24 cellular contexts compared by ENCODE assay signal in the genomic region with DNA sequence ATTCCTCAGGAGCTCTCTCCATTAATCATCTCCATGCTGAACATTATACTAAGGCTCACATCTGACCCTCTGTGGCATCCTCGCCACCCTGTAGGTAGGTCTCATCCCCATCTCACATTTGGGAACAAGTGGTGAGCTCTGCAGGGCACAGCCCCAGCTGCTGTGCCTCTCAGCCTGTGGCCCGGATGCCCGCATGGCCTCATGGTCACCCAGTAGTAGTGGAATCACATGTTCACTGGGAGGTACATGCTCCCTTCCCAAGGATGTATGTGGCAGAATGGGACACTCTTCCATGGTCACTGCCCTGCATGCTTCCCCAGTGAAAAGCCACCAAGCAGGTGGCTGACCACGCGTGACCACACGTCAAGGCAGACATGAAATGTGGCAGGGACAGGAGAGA. TPM values are rescaled to one million over a fixed set of nuclear protein-coding genes. Genes with fewer than 3 reads are reported as not detected.
DNase-seq lines count a peak whose midpoint lies in the region; ATAC-seq and TF ChIP-seq lines count a peak whose summit lies in the region.
"Had no signal": no experiment of that assay in that cellular context is flagged by ENCODE, and none has a peak within 500 bp of the region (broad histone marks: within the 10 kb centered on the region; RNA-seq: fewer than 3 reads in every experiment).

No MANE protein-coding gene starts in this region.

- TF ChIP-seq CTCF in natural killer cell (IDR thresholded peaks at IDR 0.05) (no peak), dorsolateral prefrontal cortex (IDR thresholded peaks at IDR 0.05 in 54 of 56, conservative IDR thresholded peaks at IDR 0.05 in 2 of 56; ENCODE audit: low read depth in 1 of 56, partially characterized antibody in 56 of 56) (no peak), prostate gland (IDR thresholded peaks at IDR 0.05) (no peak)

- H3K36me3 Mint-ChIP-seq in natural killer cell = no peaks in the 10 kb centered on the region
- no peaks in the 10 kb centered on the region for H3K36me3 Mint-ChIP-seq in natural killer cell treated with Interleukin-12 subunit alpha and Interleukin-12 subunit beta and Interleukin-15 and Interleukin-18, amount 100 ng/mL, for 72 hours
- H3K36me3 Mint-ChIP-seq: WTC11 had no signal

- H3K27me3 Mint-ChIP-seq in natural killer cell (ENCODE audit: low read depth in 2 of 2) = no peaks in the 10 kb centered on the region
- no peaks in the 10 kb centered on the region for H3K27me3 Mint-ChIP-seq in natural killer cell treated with Interleukin-12 subunit alpha and Interleukin-12 subunit beta and Interleukin-15 and Interleukin-18, amount 100 ng/mL, for 72 hours
- H3K27me3 Mint-ChIP-seq: activated T-cell treated with anti-CD3 and anti-CD28 coated beads, Interleukin-2, amount 50 U/mL, for 24 hours; CD4-positive, alpha-beta memory T cell; stimulated activated memory B cell treated with anti-CD40 and anti-IgM and Interleukin-4, amounts not matched to agents 10 μg/mL and 1 μg/mL and 100 μg/mL, for 72 hours had no signal

- H3K4me1 Mint-ChIP-seq in natural killer cell = peaks cover 37 to 43% of the 10 kb centered on the region in 2 donors
- peaks cover 14 to 27% of the 10 kb centered on the region in 2 donors for H3K4me1 Mint-ChIP-seq in natural killer cell treated with Interleukin-12 subunit alpha and Interleukin-12 subunit beta and Interleukin-15 and Interleukin-18, amount 100 ng/mL, for 72 hours (ENCODE audit: low read depth in 2 of 2)

- H3K4me1 ChIP-seq in prostate gland (replicated peaks) = peaks cover 13% of the 10 kb centered on the region
- H3K4me1 ChIP-seq: A549, adrenal gland had no signal

- no peaks in the 10 kb centered on the region for H3K36me3 ChIP-seq in prostate gland
- H3K36me3 ChIP-seq: brain microvascular endothelial cell had no signal

- no peak overlapping the region for H3K4me3 Mint-ChIP-seq in natural killer cell
- H3K4me3 Mint-ChIP-seq in natural killer cell treated with Interleukin-12 subunit alpha and Interleukin-12 subunit beta and Interleukin-15 and Interleukin-18, amount 100 ng/mL, for 72 hours = no peak overlapping the region
- H3K4me3 Mint-ChIP-seq: activated T-cell treated with anti-CD3 and anti-CD28 coated beads, Interleukin-2, amount 50 U/mL, for 24 hours; CD4-positive, alpha-beta memory T cell; stimulated activated memory B cell treated with anti-CD40 and anti-IgM and Interleukin-4, amounts not matched to agents 10 μg/mL and 1 μg/mL and 100 μg/mL, for 72 hours; WTC11 had no signal

- no peaks in the 10 kb centered on the region for H3K9me3 ChIP-seq in prostate gland
- H3K9me3 ChIP-seq: A549, adrenal gland, left ventricle myocardium inferior, neutrophil had no signal

- WGBS in prostate gland = 99% methylated on average over 6 of the region's 6 CpGs

- intact Hi-C loops in natural killer cell (cut with micrococcal nuclease) (no loop called here), dorsolateral prefrontal cortex (cut with DNase I) (no loop called here), prostate gland (cut with DNase I) (no loop called here)

- no peak for TF ChIP-seq POLR2A in prostate gland (IDR thresholded peaks at IDR 0.05)

- no peak overlapping the region for H3K27ac ChIP-seq in dorsolateral prefrontal cortex
- H3K27ac ChIP-seq in prostate gland = peak overlapping the region; percentile 60 to 83
- H3K27ac ChIP-seq: A549, adrenal gland, brain microvascular endothelial cell, left ventricle myocardium inferior, neutrophil had no signal

- H3K27ac Mint-ChIP-seq in natural killer cell = peak overlapping the region; percentile 75 to 85
- H3K27ac Mint-ChIP-seq in natural killer cell treated with Interleukin-12 subunit alpha and Interleukin-12 subunit beta and Interleukin-15 and Interleukin-18, amount 100 ng/mL, for 72 hours = peak overlapping the region in 1 of 2 donors; percentile 56
- H3K27ac Mint-ChIP-seq: activated T-cell treated with anti-CD3 and anti-CD28 coated beads, Interleukin-2, amount 50 U/mL, for 24 hours; stimulated activated memory B cell treated with anti-CD40 and anti-IgM and Interleukin-4, amounts not matched to agents 10 μg/mL and 1 μg/mL and 100 μg/mL, for 72 hours; WTC11 had no signal

- H3K27me3 ChIP-seq in dorsolateral prefrontal cortex = no peaks in the 10 kb centered on the region
- H3K27me3 ChIP-seq in prostate gland (replicated peaks; ENCODE audit: insufficient read depth) = no peaks in the 10 kb centered on the region
- H3K27me3 ChIP-seq: adrenal gland, brain microvascular endothelial cell, neutrophil had no signal

- H3K9me3 Mint-ChIP-seq in natural killer cell = no peaks in the 10 kb centered on the region
- H3K9me3 Mint-ChIP-seq in natural killer cell treated with Interleukin-12 subunit alpha and Interleukin-12 subunit beta and Interleukin-15 and Interleukin-18, amount 100 ng/mL, for 72 hours = no peaks in the 10 kb centered on the region
- H3K9me3 Mint-ChIP-seq: activated T-cell treated with anti-CD3 and anti-CD28 coated beads, Interleukin-2, amount 50 U/mL, for 24 hours; CD4-positive, alpha-beta memory T cell; stimulated activated memory B cell treated with anti-CD40 and anti-IgM and Interleukin-4, amounts not matched to agents 10 μg/mL and 1 μg/mL and 100 μg/mL, for 72 hours; WTC11 had no signal

- no peak for DNase-seq in natural killer cell
- DNase-seq in natural killer cell treated with Interleukin-12 subunit alpha and Interleukin-12 subunit beta and Interleukin-15 and Interleukin-18, amount 100 ng/mL, for 72 hours (ENCODE audit: low spot score) = no peak
- peak in 6 of 10 donors; percentile 5 to 21 (median 16) for DNase-seq in dorsolateral prefrontal cortex
- DNase-seq in prostate gland (ENCODE audit: low spot score) = no peak
- DNase-seq in globus pallidus (ENCODE audit: low spot score) = no peak
- no peak for DNase-seq in activated CD4-positive, CD25-positive, alpha-beta regulatory T cell treated with anti-CD3 and anti-CD28 coated beads, Interleukin-2, amount 50 U/mL, for 72 hours
- no peak for DNase-seq in GM19238 (ENCODE audit: insufficient read length, low spot score)
- DNase-seq in NCI-H1105 treated with DMSO at 0.1 percent for 48 hours (lab: John Stamatoyannopoulos, UW) = no peak
- DNase-seq: activated naive CD4-positive, alpha-beta T cell treated with Interleukin-2 at 50 U/mL for 16 hours; activated T-cell treated with anti-CD3 and anti-CD28 coated beads, Interleukin-2, amount 50 U/mL, for 24 hours; brain microvascular endothelial cell; CD4-positive, alpha-beta memory T cell; left ventricle myocardium inferior; mesenchymal stem cell; NCI-H1048; NCI-H1694; RPMI8226; substantia nigra had no signal

- no peak overlapping the region for H3K4me3 ChIP-seq in dorsolateral prefrontal cortex
- H3K4me3 ChIP-seq in prostate gland = no peak overlapping the region
- H3K4me3 ChIP-seq: A549, adrenal gland, left ventricle myocardium inferior had no signal

- ATAC-seq in natural killer cell = no peak
- no peak for ATAC-seq in natural killer cell treated with Interleukin-12 subunit alpha and Interleukin-12 subunit beta and Interleukin-15 and Interleukin-18, amount 100 ng/mL, for 72 hours
- ATAC-seq: A549; HCT116; stimulated activated memory B cell treated with anti-CD40 and anti-IgM and Interleukin-4, amounts not matched to agents 10 μg/mL and 1 μg/mL and 100 μg/mL, for 72 hours; WTC11 had no signal

RNA-seq across cellular contexts. Expression of a gene that starts 26.3 kb away (rescaled TPM):
- total RNA-seq in natural killer cell (100 to 1,000 TPM; 205 to 212 (median 207) TPM), dorsolateral prefrontal cortex (100 to 1,000 TPM in 21 of 120 experiments, 10 to 100 TPM in 99; 43.1 to 113 (median 90.4) TPM), prostate gland (10 to 100 TPM; 70.5 to 93.8 TPM)
- 100 to 1,000 TPM; 109 to 206 TPM for total RNA-seq in natural killer cell treated with Interleukin-12 subunit alpha and Interleukin-12 subunit beta and Interleukin-15 and Interleukin-18, amount 100 ng/mL, for 72 hours

RNA-seq across cellular contexts. Expression of a gene that starts 39.1 kb away (rescaled TPM):
- total RNA-seq in natural killer cell (10 to 100 TPM; 46.3 to 67.4 (median 57.4) TPM), dorsolateral prefrontal cortex (100 to 1,000 TPM in 2 of 120 experiments, 10 to 100 TPM in 118; 18.5 to 154 (median 56.4) TPM), prostate gland (100 to 1,000 TPM; 111 to 170 TPM)
- 1 to 10 TPM; 5.8 to 7.6 TPM for total RNA-seq in natural killer cell treated with Interleukin-12 subunit alpha and Interleukin-12 subunit beta and Interleukin-15 and Interleukin-18, amount 100 ng/mL, for 72 hours

Comparison
In these comparisons a context has a peak if more than half of its experiments do, and no peak if none do; other contexts are left out.
1. DNase-seq: peak in dorsolateral prefrontal cortex (6 of 10); none in natural killer cell (single experiment), natural killer cell treated with Interleukin-12 subunit alpha and Interleukin-12 subunit beta and Interleukin-15 and Interleukin-18, amount 100 ng/mL, for 72 hours (single experiment), prostate gland (single experiment), globus pallidus (single experiment), activated CD4-positive, CD25-positive, alpha-beta regulatory T cell treated with anti-CD3 and anti-CD28 coated beads, Interleukin-2, amount 50 U/mL, for 72 hours (single experiment), GM19238 (single experiment) and NCI-H1105 treated with DMSO at 0.1 percent for 48 hours (single experiment).
2. H3K27ac ChIP-seq: peak in prostate gland (2 of 2); none in dorsolateral prefrontal cortex (0 of 59).